Comparison of ENCODE assay signal across 27 cellular contexts in the genomic region with DNA sequence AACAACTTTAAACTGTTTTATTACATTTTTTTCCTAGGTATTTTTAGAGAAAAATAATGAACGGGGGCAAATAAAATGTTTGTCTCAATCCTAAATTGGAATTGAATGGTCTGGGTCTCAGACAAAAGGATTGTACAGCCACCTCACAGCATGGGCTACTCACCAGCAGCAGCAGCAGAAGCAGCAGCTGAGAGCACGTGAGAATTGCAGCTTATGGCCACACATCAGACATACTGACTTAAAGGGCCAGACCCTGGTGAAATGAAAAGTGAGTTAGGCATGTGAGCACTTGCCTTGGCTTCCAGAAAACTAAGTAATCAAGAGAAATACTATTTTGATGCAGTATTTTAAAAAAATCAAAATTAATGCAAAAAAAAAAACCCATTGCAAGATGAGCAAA. TPM values are rescaled to one million over a fixed set of nuclear protein-coding genes. Genes with fewer than 3 reads are reported as not detected.
DNase-seq lines count a peak whose midpoint lies in the region; ATAC-seq, FAIRE-seq and TF ChIP-seq lines count a peak whose summit lies in the region.
"Had no signal": no experiment of that assay in that cellular context is flagged by ENCODE, and none has a peak within 500 bp of the region (broad histone marks: within the 10 kb centered on the region; RNA-seq: fewer than 3 reads in every experiment).

No MANE protein-coding gene starts in this region.

- H3K4me2 ChIP-seq in A549 = peak overlapping the region; percentile 37; the same call in 1 of the 3 replicates

- H3K4me1 Mint-ChIP-seq in WTC11 = no peaks in the 10 kb centered on the region
- H3K4me1 Mint-ChIP-seq: activated CD4-positive, alpha-beta memory T cell treated with anti-CD3 and anti-CD28 coated beads, Interleukin-2, amount 10 ng/mL, durations not matched to agents 7 days and 5 days; IgD-negative memory B cell; mesothelial cell of epicardium; natural killer cell had no signal

- no peak overlapping the region for H3K27ac ChIP-seq in A549
- H3K27ac ChIP-seq: ascending aorta, C4-2B, dorsolateral prefrontal cortex, right lobe of liver, thoracic aorta had no signal

- no peaks in the 10 kb centered on the region for H3K9me3 ChIP-seq in A549
- H3K9me3 ChIP-seq: ascending aorta, right lobe of liver, thoracic aorta had no signal

- 14% methylated on average over 2 of the region's 2 CpGs for WGBS in A549 (ENCODE audit: missing lambda C conversion rate)

- TF ChIP-seq CTCF in A549 (IDR thresholded peaks at IDR 0.05) = no peak
- TF ChIP-seq CTCF in WTC11 (IDR thresholded peaks at IDR 0.05) = no peak

- H3K27ac Mint-ChIP-seq in WTC11 = no peak overlapping the region
- H3K27ac Mint-ChIP-seq: activated CD4-positive, alpha-beta memory T cell treated with anti-CD3 and anti-CD28 coated beads, Interleukin-2, amount 10 ng/mL, durations not matched to agents 7 days and 5 days; activated naive CD8-positive, alpha-beta T cell; IgD-negative memory B cell; mesothelial cell of epicardium; natural killer cell had no signal

- H3K4me3 ChIP-seq in A549 = no peak overlapping the region
- H3K4me3 ChIP-seq: ascending aorta, dorsolateral prefrontal cortex, right lobe of liver, thoracic aorta had no signal

- peaks cover 16% of the 10 kb centered on the region for H3K9me3 Mint-ChIP-seq in WTC11
- H3K9me3 Mint-ChIP-seq: activated CD4-positive, alpha-beta memory T cell treated with anti-CD3 and anti-CD28 coated beads, Interleukin-2, amount 10 ng/mL, durations not matched to agents 7 days and 5 days; IgD-negative memory B cell had no signal

- CTCF ChIA-PET in A549 (lab: Yijun Ruan, JAX) (no interaction called here), WTC11 (lab: Charles Lee) (no interaction called here)

- TF ChIP-seq POLR2A in A549 (IDR thresholded peaks at IDR 0.05; ENCODE audit: low read length) = no peak

- TF ChIP-seq EP300 in A549 (IDR thresholded peaks at IDR 0.05) = no peak

- POLR2A ChIA-PET in A549 (lab: Yijun Ruan, JAX) (no interaction called here), WTC11 (lab: Charles Lee) (no interaction called here)

- H3K36me3 Mint-ChIP-seq in WTC11 = peaks cover 28% of the 10 kb centered on the region
- H3K36me3 Mint-ChIP-seq: activated naive CD8-positive, alpha-beta T cell; natural killer cell had no signal

- no peak for TF ChIP-seq RAD21 in A549 (conservative IDR thresholded peaks at IDR 0.05 in 1 of 2, IDR thresholded peaks at IDR 0.05 in 1 of 2)

- ATAC-seq in A549 = peak in 1 of 2 experiments; percentile 52; a peak in 1 of 6 replicates
- peak; percentile 39; the same call in 1 of the 2 replicates for ATAC-seq in WTC11
- ATAC-seq in HG02588 (IDR thresholded peaks at IDR 0.05; ENCODE audit: unreplicated experiment) = no peak
- ATAC-seq in stimulated activated naive CD8-positive, alpha-beta T cell treated with anti-CD3 and anti-CD28 coated beads, Interleukin-15, Interleukin-2, amounts not matched to agents 100 U/mL and 50 U/mL, for 24 hours = no peak
- ATAC-seq: left lobe of liver, natural killer cell, right lobe of liver, Right ventricle myocardium inferior had no signal

- FAIRE-seq in A549 (lab: Jason Lieb, UNC) = no peak
- FAIRE-seq: endothelial cell of umbilical vein, GM19239 had no signal

- DNase-seq in A549 (ENCODE audit: low read depth in 1 of 2, low spot score in 1 of 2) (peak; percentile 7 to 13), ELR (ENCODE audit: low read depth) (peak; percentile 7), WTC11 (ENCODE audit: low spot score) (no peak), iris pigment epithelial cell (ENCODE audit: low read depth) (peak; percentile 47), NCI-H1092 treated with DMSO at 0.1 percent for 48 hours (lab: John Stamatoyannopoulos, UW) (no peak)
- DNase-seq in stimulated activated naive CD8-positive, alpha-beta T cell treated with anti-CD3 and anti-CD28 coated beads, Interleukin-15, Interleukin-2, amounts not matched to agents 100 U/mL and 50 U/mL, for 24 hours = no peak
- DNase-seq: activated CD4-positive, alpha-beta memory T cell treated with anti-CD3 and anti-CD28 coated beads, Interleukin-2, amount 10 ng/mL, durations not matched to agents 7 days and 5 days; activated CD4-positive, CD25-positive, alpha-beta regulatory T cell; Calu3; dorsolateral prefrontal cortex; natural killer cell; NCI-H1694; right lobe of liver; stimulated activated CD4-positive, alpha-beta T cell treated with anti-CD3 and anti-CD28 coated beads, Interleukin-4, amount 100 ng/mL, for 4 hours; stimulated activated naive CD4-positive, alpha-beta T cell; SW 1271 had no signal

- H3K27me3 Mint-ChIP-seq in WTC11 (ENCODE audit: low read depth) = peaks cover 5% of the 10 kb centered on the region
- H3K27me3 Mint-ChIP-seq: activated naive CD8-positive, alpha-beta T cell; IgD-negative memory B cell had no signal

- H3K4me3 Mint-ChIP-seq in WTC11 = no peak overlapping the region
- H3K4me3 Mint-ChIP-seq: activated CD4-positive, alpha-beta memory T cell treated with anti-CD3 and anti-CD28 coated beads, Interleukin-2, amount 10 ng/mL, durations not matched to agents 7 days and 5 days; activated naive CD8-positive, alpha-beta T cell; IgD-negative memory B cell; mesothelial cell of epicardium; natural killer cell had no signal

- H3K4me1 ChIP-seq in A549 = peaks cover 8% of the 10 kb centered on the region; the same call in 2 of the 3 replicates
- H3K4me1 ChIP-seq: ascending aorta, right lobe of liver had no signal

TF ChIP-seq in A549, 52 proteins besides CTCF, POLR2A, EP300 and RAD21:
- TF ChIP-seq, protein P1, sequence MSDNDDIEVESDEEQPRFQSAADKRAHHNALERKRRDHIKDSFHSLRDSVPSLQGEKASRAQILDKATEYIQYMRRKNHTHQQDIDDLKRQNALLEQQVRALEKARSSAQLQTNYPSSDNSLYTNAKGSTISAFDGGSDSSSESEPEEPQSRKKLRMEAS (IDR thresholded peaks at IDR 0.05) = 0 out of 2 replicates have a peak, but pooled peaks have one; percentile 35
- TF ChIP-seq, protein P2, sequence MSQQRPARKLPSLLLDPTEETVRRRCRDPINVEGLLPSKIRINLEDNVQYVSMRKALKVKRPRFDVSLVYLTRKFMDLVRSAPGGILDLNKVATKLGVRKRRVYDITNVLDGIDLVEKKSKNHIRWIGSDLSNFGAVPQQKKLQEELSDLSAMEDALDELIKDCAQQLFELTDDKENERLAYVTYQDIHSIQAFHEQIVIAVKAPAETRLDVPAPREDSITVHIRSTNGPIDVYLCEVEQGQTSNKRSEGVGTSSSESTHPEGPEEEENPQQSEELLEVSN (IDR thresholded peaks at IDR 0.05; ENCODE audit: borderline replicate concordance, low read depth) = no peak

TF ChIP-seq in WTC11, 78 proteins besides CTCF, POLR2A, EP300 and RAD21 (continues in another document):
- no peak for TF ChIP-seq NFYB (CRISPR knock-in tag; conservative IDR thresholded peaks at IDR 0.05; ENCODE audit: low read depth)
- TF ChIP-seq, protein P3, sequence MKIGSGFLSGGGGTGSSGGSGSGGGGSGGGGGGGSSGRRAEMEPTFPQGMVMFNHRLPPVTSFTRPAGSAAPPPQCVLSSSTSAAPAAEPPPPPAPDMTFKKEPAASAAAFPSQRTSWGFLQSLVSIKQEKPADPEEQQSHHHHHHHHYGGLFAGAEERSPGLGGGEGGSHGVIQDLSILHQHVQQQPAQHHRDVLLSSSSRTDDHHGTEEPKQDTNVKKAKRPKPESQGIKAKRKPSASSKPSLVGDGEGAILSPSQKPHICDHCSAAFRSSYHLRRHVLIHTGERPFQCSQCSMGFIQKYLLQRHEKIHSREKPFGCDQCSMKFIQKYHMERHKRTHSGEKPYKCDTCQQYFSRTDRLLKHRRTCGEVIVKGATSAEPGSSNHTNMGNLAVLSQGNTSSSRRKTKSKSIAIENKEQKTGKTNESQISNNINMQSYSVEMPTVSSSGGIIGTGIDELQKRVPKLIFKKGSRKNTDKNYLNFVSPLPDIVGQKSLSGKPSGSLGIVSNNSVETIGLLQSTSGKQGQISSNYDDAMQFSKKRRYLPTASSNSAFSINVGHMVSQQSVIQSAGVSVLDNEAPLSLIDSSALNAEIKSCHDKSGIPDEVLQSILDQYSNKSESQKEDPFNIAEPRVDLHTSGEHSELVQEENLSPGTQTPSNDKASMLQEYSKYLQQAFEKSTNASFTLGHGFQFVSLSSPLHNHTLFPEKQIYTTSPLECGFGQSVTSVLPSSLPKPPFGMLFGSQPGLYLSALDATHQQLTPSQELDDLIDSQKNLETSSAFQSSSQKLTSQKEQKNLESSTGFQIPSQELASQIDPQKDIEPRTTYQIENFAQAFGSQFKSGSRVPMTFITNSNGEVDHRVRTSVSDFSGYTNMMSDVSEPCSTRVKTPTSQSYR (CRISPR knock-in tag; IDR thresholded peaks at IDR 0.05) = no peak
- TF ChIP-seq, protein P4, sequence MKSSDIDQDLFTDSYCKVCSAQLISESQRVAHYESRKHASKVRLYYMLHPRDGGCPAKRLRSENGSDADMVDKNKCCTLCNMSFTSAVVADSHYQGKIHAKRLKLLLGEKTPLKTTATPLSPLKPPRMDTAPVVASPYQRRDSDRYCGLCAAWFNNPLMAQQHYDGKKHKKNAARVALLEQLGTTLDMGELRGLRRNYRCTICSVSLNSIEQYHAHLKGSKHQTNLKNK (CRISPR knock-in tag; IDR thresholded peaks at IDR 0.05) = no peak
- no peak for TF ChIP-seq FOXK1 (CRISPR knock-in tag; IDR thresholded peaks at IDR 0.05)
- TF ChIP-seq, protein P5, sequence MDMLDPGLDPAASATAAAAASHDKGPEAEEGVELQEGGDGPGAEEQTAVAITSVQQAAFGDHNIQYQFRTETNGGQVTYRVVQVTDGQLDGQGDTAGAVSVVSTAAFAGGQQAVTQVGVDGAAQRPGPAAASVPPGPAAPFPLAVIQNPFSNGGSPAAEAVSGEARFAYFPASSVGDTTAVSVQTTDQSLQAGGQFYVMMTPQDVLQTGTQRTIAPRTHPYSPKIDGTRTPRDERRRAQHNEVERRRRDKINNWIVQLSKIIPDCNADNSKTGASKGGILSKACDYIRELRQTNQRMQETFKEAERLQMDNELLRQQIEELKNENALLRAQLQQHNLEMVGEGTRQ (CRISPR knock-in tag; IDR thresholded peaks at IDR 0.05) = no peak

RNA-seq across cellular contexts. Expression of a gene that starts 56.6 kb away (rescaled TPM):
- polyA plus RNA-seq in A549 (2011; rRNA removed) (11.1 and 12.2 TPM in 2 replicates), A549 (2017; fragmentation: RNase III; extraction: RNeasy Plus Mini Kit Qiagen cat#74134 plus additional on column Dnase treatment) (4.6 to 4.8 TPM (median 4.7 TPM) in 3 replicates)
- polyA plus RNA-seq in A549 (2012; cell fraction: cytosol; rRNA removed) = 1.7 and 1.8 TPM in 2 replicates
- polyA plus RNA-seq in A549 (2012; cell fraction: nucleus; rRNA removed) = 1.6 and 2.7 TPM in 2 replicates
- 5.3 and 7.1 TPM in 2 replicates for polyA minus RNA-seq in A549 (2011; rRNA and poly(A)+ RNA removed)
- total RNA-seq in WTC11 (2021) = 12.6 to 15.6 TPM (median 14.6 TPM) in 3 replicates

Comparison
In these comparisons a context has a peak if more than half of its experiments do, and no peak if none do; other contexts are left out.
1. DNase-seq: peak in A549 (2 of 2), ELR (single experiment) and iris pigment epithelial cell (single experiment); none in WTC11 (single experiment), NCI-H1092 treated with DMSO at 0.1 percent for 48 hours (single experiment) and stimulated activated naive CD8-positive, alpha-beta T cell treated with anti-CD3 and anti-CD28 coated beads, Interleukin-15, Interleukin-2, amounts not matched to agents 100 U/mL and 50 U/mL, for 24 hours (single experiment).